ENCODE assay signal across 12 cellular contexts in genomic region chr1:22689505-22689904, GRCh38. TPM values are rescaled to one million over a fixed set of nuclear protein-coding genes. Genes with fewer than 3 reads are reported as not detected.
A peak's percentile ranks its signal among the peaks of the same experiment; 100 is the strongest.
DNase-seq lines count a peak whose midpoint lies in the region; ATAC-seq, FAIRE-seq and TF ChIP-seq lines count a peak whose summit lies in the region.
"Had no signal": no experiment of that assay in that cellular context is flagged by ENCODE, and none has a peak within 500 bp of the region (broad histone marks: within the 10 kb centered on the region; RNA-seq: fewer than 3 reads in every experiment).

No MANE protein-coding gene starts in this region.

- no peaks in the 10 kb centered on the region for H3K36me3 Mint-ChIP-seq in chondrocyte (ENCODE audit: low read depth)

- H3K4me1 Mint-ChIP-seq in chondrocyte (ENCODE audit: low read depth) = peaks cover 4% of the 10 kb centered on the region

- no peak for TF ChIP-seq EP300 in A549 (IDR thresholded peaks at IDR 0.05)

- H3K4me1 ChIP-seq in A549 = 0 out of 3 replicates have a peak, but pooled peaks cover 7% of the 10 kb centered on the region

- TF ChIP-seq RAD21 in A549 (conservative IDR thresholded peaks at IDR 0.05 in 1 of 2, IDR thresholded peaks at IDR 0.05 in 1 of 2) = no peak

- peak overlapping the region in 1 of 2 experiments; percentile 63; a peak in 2 of 6 replicates for H3K27ac ChIP-seq in A549
- H3K27ac ChIP-seq: C4-2B, SK-N-MC had no signal

- CTCF ChIA-PET in A549 (lab: Yijun Ruan, JAX) = no interaction called here

- no peak overlapping the region for H3K4me3 Mint-ChIP-seq in chondrocyte (ENCODE audit: unreplicated experiment)

- H3K4me3 ChIP-seq in A549 (no peak overlapping the region), foreskin fibroblast (ENCODE audit: low read depth in 1 of 2, low read length in 2 of 2) (no peak overlapping the region)
- H3K4me3 ChIP-seq: SK-N-MC had no signal

- peaks cover 20% of the 10 kb centered on the region for H3K27me3 Mint-ChIP-seq in chondrocyte (ENCODE audit: low read depth)

- no peak overlapping the region for H3K27ac Mint-ChIP-seq in chondrocyte (ENCODE audit: unreplicated experiment)

- POLR2A ChIA-PET in A549 (lab: Yijun Ruan, JAX) = no interaction called here

- no peaks in the 10 kb centered on the region for H3K9me3 Mint-ChIP-seq in chondrocyte (ENCODE audit: low read depth)

- no peaks in the 10 kb centered on the region for H3K9me3 ChIP-seq in A549

- DNase-seq in A549 (ENCODE audit: low read depth in 1 of 2, low spot score in 1 of 2) (peak; percentile 49 to 77), HK-2 (ENCODE audit: unreplicated experiment) (peak; percentile 87), RKO (ENCODE audit: low spot score) (peak; percentile 87), foreskin fibroblast (peak; percentile 72 to 79), chondrocyte (ENCODE audit: low spot score) (no peak), RPMI8226 (no peak), superior temporal gyrus (ENCODE audit: extremely low spot score) (no peak)
- DNase-seq: activated T-cell treated with anti-CD3 and anti-CD28 coated beads, Interleukin-2, amount 50 U/mL, for 1 hour; effector memory CD4-positive, alpha-beta T cell had no signal

- FAIRE-seq in A549 (lab: Jason Lieb, UNC) = no peak

- H3K4me2 ChIP-seq in A549 = peak overlapping the region; percentile 27; the same call in 1 of the 3 replicates

- ATAC-seq in A549 (peak; percentile 83 to 87), HG03135 (IDR thresholded peaks at IDR 0.05; ENCODE audit: unreplicated experiment) (no peak)

- TF ChIP-seq CTCF in A549 (IDR thresholded peaks at IDR 0.05) = no peak
- TF ChIP-seq CTCF in foreskin fibroblast (IDR thresholded peaks at IDR 0.05; ENCODE audit: low read depth, low read length) = no peak
- TF ChIP-seq CTCF in chondrocyte (IDR thresholded peaks at IDR 0.05) = no peak

- TF ChIP-seq POLR2A in A549 (IDR thresholded peaks at IDR 0.05; ENCODE audit: low read length) = no peak

- 9% methylated on average over 9 of the region's 11 CpGs for WGBS in A549 (ENCODE audit: missing lambda C conversion rate)

TF ChIP-seq in A549, 52 proteins besides CTCF, POLR2A, EP300 and RAD21:
- TF ChIP-seq ZSCAN20 (CRISPR knock-in tag; IDR thresholded peaks at IDR 0.05) (no peak), RARB (CRISPR knock-in tag; IDR thresholded peaks at IDR 0.05) (no peak), PHF8 (IDR thresholded peaks at IDR 0.05; ENCODE audit: borderline replicate concordance, low read depth) (no peak), CEBPB (IDR thresholded peaks at IDR 0.05) (no peak), MAFK (IDR thresholded peaks at IDR 0.05; ENCODE audit: partially characterized antibody) (no peak), HOXB13 (CRISPR knock-in tag; IDR thresholded peaks at IDR 0.05; ENCODE audit: low read depth) (no peak), SREBF2 (IDR thresholded peaks at IDR 0.05) (no peak), MAZ (IDR thresholded peaks at IDR 0.05; ENCODE audit: borderline replicate concordance, low read depth, low read length) (no peak), BHLHE40 (IDR thresholded peaks at IDR 0.05; ENCODE audit: low read depth, low read length) (no peak), BCL3 (IDR thresholded peaks at IDR 0.05) (no peak)
- TF ChIP-seq, protein P1, sequence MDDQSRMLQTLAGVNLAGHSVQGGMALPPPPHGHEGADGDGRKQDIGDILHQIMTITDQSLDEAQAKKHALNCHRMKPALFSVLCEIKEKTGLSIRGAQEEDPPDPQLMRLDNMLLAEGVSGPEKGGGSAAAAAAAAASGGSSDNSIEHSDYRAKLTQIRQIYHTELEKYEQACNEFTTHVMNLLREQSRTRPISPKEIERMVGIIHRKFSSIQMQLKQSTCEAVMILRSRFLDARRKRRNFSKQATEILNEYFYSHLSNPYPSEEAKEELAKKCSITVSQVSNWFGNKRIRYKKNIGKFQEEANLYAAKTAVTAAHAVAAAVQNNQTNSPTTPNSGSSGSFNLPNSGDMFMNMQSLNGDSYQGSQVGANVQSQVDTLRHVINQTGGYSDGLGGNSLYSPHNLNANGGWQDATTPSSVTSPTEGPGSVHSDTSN (IDR thresholded peaks at IDR 0.05) = no peak
- TF ChIP-seq, protein P2, sequence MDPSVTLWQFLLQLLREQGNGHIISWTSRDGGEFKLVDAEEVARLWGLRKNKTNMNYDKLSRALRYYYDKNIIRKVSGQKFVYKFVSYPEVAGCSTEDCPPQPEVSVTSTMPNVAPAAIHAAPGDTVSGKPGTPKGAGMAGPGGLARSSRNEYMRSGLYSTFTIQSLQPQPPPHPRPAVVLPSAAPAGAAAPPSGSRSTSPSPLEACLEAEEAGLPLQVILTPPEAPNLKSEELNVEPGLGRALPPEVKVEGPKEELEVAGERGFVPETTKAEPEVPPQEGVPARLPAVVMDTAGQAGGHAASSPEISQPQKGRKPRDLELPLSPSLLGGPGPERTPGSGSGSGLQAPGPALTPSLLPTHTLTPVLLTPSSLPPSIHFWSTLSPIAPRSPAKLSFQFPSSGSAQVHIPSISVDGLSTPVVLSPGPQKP (IDR thresholded peaks at IDR 0.05; ENCODE audit: low read depth, low read length) = no peak

RNA-seq across cellular contexts. Expression of gene EPHB2, which starts 21.1 kb away (rescaled TPM):
- polyA plus RNA-seq in A549 (2011; rRNA removed) = 13.0 and 15.9 TPM in 2 replicates
- 18.6 and 22.8 TPM in 2 replicates for polyA plus RNA-seq in A549 (2012; cell fraction: cytosol; rRNA removed)
- polyA plus RNA-seq in A549 (2012; cell fraction: nucleus; rRNA removed) = 40.4 and 46.8 TPM in 2 replicates
- 31.4 to 35.3 TPM (median 33.8 TPM) in 3 replicates for polyA plus RNA-seq in A549 (2017; fragmentation: RNase III; extraction: RNeasy Plus Mini Kit Qiagen cat#74134 plus additional on column Dnase treatment)
- 43.4 and 70.5 TPM in 2 replicates for polyA minus RNA-seq in A549 (2011; rRNA and poly(A)+ RNA removed)
- 44.6 to 57.5 TPM (median 48.0 TPM) in 3 replicates for total RNA-seq in chondrocyte

RNA-seq across cellular contexts. Expression of gene C1QB, which starts 36.5 kb away (rescaled TPM):
- polyA plus RNA-seq in A549 (2011; rRNA removed) (not detected in 2 replicates), A549 (2017; fragmentation: RNase III; extraction: RNeasy Plus Mini Kit Qiagen cat#74134 plus additional on column Dnase treatment) (not detected in 3 replicates)
- polyA plus RNA-seq in A549 (2012; cell fraction: cytosol; rRNA removed) = not detected in 2 replicates
- not detected in 2 replicates for polyA plus RNA-seq in A549 (2012; cell fraction: nucleus; rRNA removed)
- not detected in 2 replicates for polyA minus RNA-seq in A549 (2011; rRNA and poly(A)+ RNA removed)
- not detected in 3 replicates for total RNA-seq in chondrocyte

RNA-seq across cellular contexts. Expression of gene C1QC, which starts 46.1 kb away (rescaled TPM):
- polyA plus RNA-seq in A549 (2011; rRNA removed) (not detected in 2 replicates), A549 (2017; fragmentation: RNase III; extraction: RNeasy Plus Mini Kit Qiagen cat#74134 plus additional on column Dnase treatment) (not detected in 3 replicates)
- not detected in 2 replicates for polyA plus RNA-seq in A549 (2012; cell fraction: cytosol; rRNA removed)
- polyA plus RNA-seq in A549 (2012; cell fraction: nucleus; rRNA removed) = not detected in 2 replicates
- not detected in 2 replicates for polyA minus RNA-seq in A549 (2011; rRNA and poly(A)+ RNA removed)
- not detected in 3 replicates for total RNA-seq in chondrocyte

RNA-seq across cellular contexts. Expression of gene C1QA, which starts 53.1 kb away (rescaled TPM):
- polyA plus RNA-seq in A549 (2011; rRNA removed) (not detected in 2 replicates), A549 (2017; fragmentation: RNase III; extraction: RNeasy Plus Mini Kit Qiagen cat#74134 plus additional on column Dnase treatment) (not detected in 3 replicates)
- not detected in 2 replicates for polyA plus RNA-seq in A549 (2012; cell fraction: cytosol; rRNA removed)
- not detected in 2 replicates for polyA plus RNA-seq in A549 (2012; cell fraction: nucleus; rRNA removed)
- not detected in 2 replicates for polyA minus RNA-seq in A549 (2011; rRNA and poly(A)+ RNA removed)
- not detected in 3 replicates for total RNA-seq in chondrocyte

Comparison
In these comparisons a context has a peak if more than half of its experiments do, and no peak if none do; other contexts are left out.
1. DNase-seq: peak in A549 (2 of 2), HK-2 (single experiment), RKO (single experiment) and foreskin fibroblast (2 of 2); none in chondrocyte (single experiment), RPMI8226 (single experiment) and superior temporal gyrus (single experiment).